8 cellular contexts compared by ENCODE assay signal in the genomic region with DNA sequence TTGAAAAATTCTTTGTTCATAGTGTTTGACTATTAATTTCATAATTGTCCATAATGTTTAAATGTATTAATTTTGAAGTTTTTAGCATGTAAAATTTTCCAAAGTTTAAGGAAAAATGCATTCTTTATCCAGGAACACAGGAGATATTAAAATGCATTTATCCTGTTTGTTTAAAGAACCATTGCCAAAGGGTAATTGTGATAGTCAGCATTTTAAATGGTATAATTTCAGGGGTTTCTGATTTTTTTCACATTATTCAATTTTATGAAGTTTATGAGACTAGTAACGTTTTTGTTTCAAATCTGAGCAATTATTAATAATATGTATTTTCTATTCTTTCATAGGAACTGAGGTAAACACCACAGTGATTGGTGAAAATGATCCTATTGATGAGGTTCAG.
"Had no signal": no experiment of that assay in that cellular context is flagged by ENCODE, and none has a peak within 500 bp of the region (broad histone marks: within the 10 kb centered on the region; RNA-seq: fewer than 3 reads in every experiment).

No MANE protein-coding gene starts in this region.

- H3K27ac ChIP-seq: GM23248, HL-60 had no signal

- H3K9me3 ChIP-seq: HAP-1 had no signal

- H2AFZ ChIP-seq: GM23248 had no signal

- H3K9ac ChIP-seq: GM23248 had no signal

- ATAC-seq: HCT116 had no signal

- H3K4me3 ChIP-seq: GM23248, HAP-1 had no signal

- DNase-seq: GM23248, GOT3, H7, HFFc6, KG1 had no signal

- H3K4me1 ChIP-seq: HAP-1 had no signal
